Comparison of ENCODE assay signal across 16 cellular contexts in the genomic region with DNA sequence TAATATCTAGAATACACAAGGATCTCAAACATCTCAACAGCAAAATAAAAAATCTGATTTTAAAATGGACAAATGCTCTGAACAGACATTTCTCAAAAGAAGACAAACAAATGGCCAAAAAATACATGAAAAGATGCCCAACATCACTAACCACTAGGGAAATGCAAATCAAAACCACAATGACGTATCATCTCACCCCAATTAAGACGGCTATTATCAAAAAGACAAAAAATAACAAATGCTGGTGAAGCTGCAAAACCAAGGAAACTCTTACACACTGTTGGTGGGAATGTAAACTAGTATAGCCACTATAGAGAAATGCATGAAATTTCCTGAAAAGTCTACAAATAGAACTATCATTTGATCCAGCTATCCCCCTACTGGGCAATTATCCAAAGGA.
DNase-seq lines count a peak whose midpoint lies in the region; ATAC-seq and TF ChIP-seq lines count a peak whose summit lies in the region.
"Had no signal": no experiment of that assay in that cellular context is flagged by ENCODE, and none has a peak within 500 bp of the region (broad histone marks: within the 10 kb centered on the region; RNA-seq: fewer than 3 reads in every experiment).

No MANE protein-coding gene starts in this region.

- peaks cover 4% of the 10 kb centered on the region for H3K27me3 Mint-ChIP-seq in CD4-positive, CD25-positive, alpha-beta regulatory T cell
- H3K27me3 Mint-ChIP-seq in T-helper 17 cell: no peaks in the 10 kb centered on the region
- H3K27me3 Mint-ChIP-seq in central memory CD8-positive, alpha-beta T cell: no peaks in the 10 kb centered on the region
- no peaks in the 10 kb centered on the region for H3K27me3 Mint-ChIP-seq in naive thymus-derived CD8-positive, alpha-beta T cell

- H3K27me3 ChIP-seq in CD4-positive, CD25-positive, alpha-beta regulatory T cell (ENCODE audit: control insufficient read depth, insufficient read depth, low read length): no peaks in the 10 kb centered on the region

- H3K4me3 Mint-ChIP-seq in CD4-positive, CD25-positive, alpha-beta regulatory T cell: peak overlapping the region in 1 of 4 donors; percentile 20
- no peak overlapping the region for H3K4me3 Mint-ChIP-seq in T-helper 17 cell
- peak overlapping the region; percentile 5 for H3K4me3 Mint-ChIP-seq in central memory CD8-positive, alpha-beta T cell
- H3K4me3 Mint-ChIP-seq in naive thymus-derived CD8-positive, alpha-beta T cell: no peak overlapping the region
- H3K4me3 Mint-ChIP-seq: CD14-positive monocyte had no signal

- H3K4me3 ChIP-seq in CD4-positive, CD25-positive, alpha-beta regulatory T cell (ENCODE audit: low read depth, low read length): no peak overlapping the region
- H3K4me3 ChIP-seq in lower leg skin (ENCODE audit: low read depth, poor library complexity, severe bottlenecking): no peak overlapping the region
- H3K4me3 ChIP-seq: A549 had no signal

- peaks cover 9% of the 10 kb centered on the region for H3K36me3 Mint-ChIP-seq in CD4-positive, CD25-positive, alpha-beta regulatory T cell
- H3K36me3 Mint-ChIP-seq in T-helper 17 cell (ENCODE audit: low read depth): peaks cover 3% of the 10 kb centered on the region
- H3K36me3 Mint-ChIP-seq in central memory CD8-positive, alpha-beta T cell (ENCODE audit: insufficient read depth): peaks cover 5% of the 10 kb centered on the region
- peaks cover 0 to 35% (median 20%) of the 10 kb centered on the region in 3 donors for H3K36me3 Mint-ChIP-seq in naive thymus-derived CD8-positive, alpha-beta T cell
- H3K36me3 Mint-ChIP-seq: CD14-positive monocyte had no signal

- no peak overlapping the region for H3K27ac ChIP-seq in CD4-positive, CD25-positive, alpha-beta regulatory T cell (ENCODE audit: insufficient read depth, low read length, poor library complexity, severe bottlenecking)
- H3K27ac ChIP-seq: A549 had no signal

- H3K36me3 ChIP-seq in CD4-positive, CD25-positive, alpha-beta regulatory T cell (ENCODE audit: control insufficient read depth, insufficient read depth, low read length): no peaks in the 10 kb centered on the region

- intact Hi-C loops in lower leg skin (cut with DNase I; ENCODE audit: low total_unique reads): no loop called here

- H3K9me3 Mint-ChIP-seq in CD4-positive, CD25-positive, alpha-beta regulatory T cell: peaks cover 1 to 18% (median 7%) of the 10 kb centered on the region in 7 donors
- H3K9me3 Mint-ChIP-seq in central memory CD8-positive, alpha-beta T cell: no peaks in the 10 kb centered on the region
- peaks cover 7 to 40% (median 25%) of the 10 kb centered on the region in 9 donors for H3K9me3 Mint-ChIP-seq in naive thymus-derived CD8-positive, alpha-beta T cell

- 52 to 58% methylated on average over 2 of the region's 2 CpGs for WGBS in lower leg skin, 2 donors

- H3K4me1 Mint-ChIP-seq in CD4-positive, CD25-positive, alpha-beta regulatory T cell: peaks cover 38 to 70% (median 47%) of the 10 kb centered on the region in 4 donors
- H3K4me1 Mint-ChIP-seq in T-helper 17 cell: peaks cover 14% of the 10 kb centered on the region
- peaks cover 40% of the 10 kb centered on the region for H3K4me1 Mint-ChIP-seq in central memory CD8-positive, alpha-beta T cell
- H3K4me1 Mint-ChIP-seq in naive thymus-derived CD8-positive, alpha-beta T cell: peaks cover 23 to 54% (median 45%) of the 10 kb centered on the region in 4 donors
- H3K4me1 Mint-ChIP-seq: CD14-positive monocyte had no signal

- peak in 1 of 3 donors; percentile 40 for DNase-seq in CD4-positive, CD25-positive, alpha-beta regulatory T cell
- DNase-seq in T-helper 17 cell (no peak), SIG-M5 (lab: John Stamatoyannopoulos, UW) (no peak), lower leg skin (ENCODE audit: low spot score in 2 of 2) (no peak)
- no peak for DNase-seq in central memory CD8-positive, alpha-beta T cell (ENCODE audit: low spot score in 2 of 2)
- DNase-seq in naive thymus-derived CD8-positive, alpha-beta T cell: peak in 1 of 10 donors; percentile 35
- DNase-seq: DND-41, GF-D8, MM.1S, NCI-H2029, NCI-H510A had no signal

- no peak for ATAC-seq in CD4-positive, CD25-positive, alpha-beta regulatory T cell (ENCODE audit: low read depth in 2 of 2)
- peak; percentile 51 for ATAC-seq in T-helper 17 cell
- ATAC-seq in central memory CD8-positive, alpha-beta T cell (replicated peaks; ENCODE audit: extremely low read depth, poor library complexity, severe bottlenecking): peak; percentile 89
- no peak for ATAC-seq in naive thymus-derived CD8-positive, alpha-beta T cell
- no peak for ATAC-seq in HG02938 (IDR thresholded peaks at IDR 0.05; ENCODE audit: unreplicated experiment)
- ATAC-seq: A549, Panc1, Right ventricle myocardium inferior had no signal

- H3K4me1 ChIP-seq in CD4-positive, CD25-positive, alpha-beta regulatory T cell (ENCODE audit: control insufficient read depth, insufficient read depth, low read length, poor library complexity, severe bottlenecking): no peaks in the 10 kb centered on the region
- H3K4me1 ChIP-seq: A549 had no signal

- POLR2A ChIA-PET in naive thymus-derived CD8-positive, alpha-beta T cell (lab: Charles Lee): interaction anchor here (1.2 to 3.2 kb wide), 2 partner anchors 9 to 144 kb away, joined by 4 to 19 read pairs; partner anchors contain the start of gene BTG1

- peaks cover 0 to 3% of the 10 kb centered on the region in 2 experiments for H3K9me3 ChIP-seq in CD4-positive, CD25-positive, alpha-beta regulatory T cell (ENCODE audit: control insufficient read depth in 2 of 2, low read length in 2 of 2)
- no peaks in the 10 kb centered on the region for H3K9me3 ChIP-seq in T-helper 17 cell (ENCODE audit: control insufficient read depth, low read length, poor library complexity, severe bottlenecking)
- H3K9me3 ChIP-seq: A549 had no signal

- no peak for TF ChIP-seq POLR2A in lower leg skin (IDR thresholded peaks at IDR 0.05)

- H3K27ac Mint-ChIP-seq in CD4-positive, CD25-positive, alpha-beta regulatory T cell: peak overlapping the region; percentile 52 to 85 (median 70)
- H3K27ac Mint-ChIP-seq in T-helper 17 cell: no peak overlapping the region
- peak overlapping the region; percentile 61 for H3K27ac Mint-ChIP-seq in central memory CD8-positive, alpha-beta T cell (ENCODE audit: low read depth)
- H3K27ac Mint-ChIP-seq in naive thymus-derived CD8-positive, alpha-beta T cell: peak overlapping the region in 6 of 10 donors; percentile 7 to 49 (median 32)
- H3K27ac Mint-ChIP-seq: CD14-positive monocyte had no signal

- TF ChIP-seq CTCF in lower leg skin (IDR thresholded peaks at IDR 0.05): no peak

Comparison
In these comparisons a context has a peak if more than half of its experiments do, and no peak if none do; other contexts are left out.
1. ATAC-seq: peak in T-helper 17 cell (single experiment) and central memory CD8-positive, alpha-beta T cell (single experiment); none in CD4-positive, CD25-positive, alpha-beta regulatory T cell (0 of 2), naive thymus-derived CD8-positive, alpha-beta T cell (0 of 2) and HG02938 (single experiment).